In the genomic region with DNA sequence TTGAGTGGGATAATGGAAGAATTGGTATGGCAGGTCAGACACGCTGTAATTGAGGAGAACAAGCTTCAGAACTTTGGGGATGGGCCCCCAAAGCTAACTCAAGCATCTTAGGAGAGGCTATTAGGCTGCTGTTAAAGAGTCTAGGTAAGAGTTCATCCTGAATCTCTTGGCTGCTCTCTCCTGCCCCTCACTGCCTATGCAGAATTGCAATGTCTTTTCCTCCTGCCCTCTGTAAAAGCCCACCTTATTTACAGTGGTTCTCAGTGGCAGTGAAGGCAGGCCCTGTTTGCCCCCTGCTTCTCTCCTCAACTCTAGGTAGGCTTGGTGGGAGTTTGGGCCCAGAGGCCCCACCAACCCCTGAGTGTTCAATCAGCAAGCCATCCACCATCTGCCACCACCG, we compare ENCODE assay signal across 14 cellular contexts.
"Had no signal": no experiment of that assay in that cellular context is flagged by ENCODE, and none has a peak within 500 bp of the region (broad histone marks: within the 10 kb centered on the region; RNA-seq: fewer than 3 reads in every experiment).

No MANE protein-coding gene starts in this region.

- H3K9me3 Mint-ChIP-seq: activated CD4-positive, alpha-beta T cell treated with anti-CD3 and anti-CD28 coated beads, Interleukin-2, amount 10 ng/mL, durations not matched to agents 7 days and 5 days; activated naive CD4-positive, alpha-beta T cell treated with anti-CD3 and anti-CD28 coated beads, Interleukin-2, amount 10 ng/mL, durations not matched to agents 7 days and 5 days had no signal

- H3K9me3 ChIP-seq: heart left ventricle, left ventricle myocardium inferior, psoas muscle, upper lobe of right lung had no signal

- H3K27me3 ChIP-seq: cardiac muscle cell, heart left ventricle, upper lobe of right lung had no signal

- H3K4me3 ChIP-seq: cardiac muscle cell, heart left ventricle, left ventricle myocardium inferior, psoas muscle, upper lobe of right lung had no signal

- DNase-seq: activated CD4-positive, alpha-beta T cell treated with anti-CD3 and anti-CD28 coated beads, Interleukin-2, amount 10 ng/mL, durations not matched to agents 7 days and 5 days; activated CD4-positive, CD25-positive, alpha-beta regulatory T cell; activated CD8-positive, alpha-beta memory T cell treated with anti-CD3 and anti-CD28 coated beads for 24 hours; activated naive CD4-positive, alpha-beta T cell treated with anti-CD3 and anti-CD28 coated beads, Interleukin-2, amount 10 ng/mL, durations not matched to agents 7 days and 5 days; foreskin melanocyte; heart left ventricle; left ventricle myocardium inferior; mesenchymal stem cell; psoas muscle; stimulated activated CD4-positive, alpha-beta T cell treated with anti-CD3 and anti-CD28 coated beads, Interleukin-2, amount 100 ng/mL, for 24 hours; stimulated activated naive CD4-positive, alpha-beta T cell; substantia nigra; upper lobe of right lung had no signal

- H3K4me1 Mint-ChIP-seq: activated naive CD4-positive, alpha-beta T cell treated with anti-CD3 and anti-CD28 coated beads, Interleukin-2, amount 10 ng/mL, durations not matched to agents 7 days and 5 days had no signal

- H3K36me3 ChIP-seq: cardiac muscle cell, heart left ventricle, left ventricle myocardium inferior, upper lobe of right lung had no signal

- H3K4me1 ChIP-seq: left ventricle myocardium inferior, psoas muscle, upper lobe of right lung had no signal

- H3K27ac Mint-ChIP-seq: activated CD4-positive, alpha-beta T cell treated with anti-CD3 and anti-CD28 coated beads, Interleukin-2, amount 10 ng/mL, durations not matched to agents 7 days and 5 days; activated naive CD4-positive, alpha-beta T cell treated with anti-CD3 and anti-CD28 coated beads, Interleukin-2, amount 10 ng/mL, durations not matched to agents 7 days and 5 days had no signal

- ATAC-seq: heart left ventricle, psoas muscle, upper lobe of right lung had no signal

- H3K27ac ChIP-seq: cardiac muscle cell, heart left ventricle, left ventricle myocardium inferior, psoas muscle, upper lobe of right lung had no signal

- H3K4me3 Mint-ChIP-seq: activated CD4-positive, alpha-beta T cell treated with anti-CD3 and anti-CD28 coated beads, Interleukin-2, amount 10 ng/mL, durations not matched to agents 7 days and 5 days; activated naive CD4-positive, alpha-beta T cell treated with anti-CD3 and anti-CD28 coated beads, Interleukin-2, amount 10 ng/mL, durations not matched to agents 7 days and 5 days had no signal

- H3K36me3 Mint-ChIP-seq: activated naive CD4-positive, alpha-beta T cell treated with anti-CD3 and anti-CD28 coated beads, Interleukin-2, amount 10 ng/mL, durations not matched to agents 7 days and 5 days had no signal

- H3K27me3 Mint-ChIP-seq: activated CD4-positive, alpha-beta T cell treated with anti-CD3 and anti-CD28 coated beads, Interleukin-2, amount 10 ng/mL, durations not matched to agents 7 days and 5 days had no signal
